28 cellular contexts compared by ENCODE assay signal in genomic region chr14:98598576-98598975, GRCh38.
"Had no signal": no experiment of that assay in that cellular context is flagged by ENCODE, and none has a peak within 500 bp of the region (broad histone marks: within the 10 kb centered on the region; RNA-seq: fewer than 3 reads in every experiment).

No MANE protein-coding gene starts in this region.

- H3K9me3 Mint-ChIP-seq: nephron had no signal

- H3K27ac ChIP-seq: neural progenitor cell, neutrophil, pancreas, psoas muscle, right lobe of liver, sigmoid colon, stomach, thoracic aorta, thyroid gland, tibial nerve, upper lobe of left lung, vagina had no signal

- H3K4me1 Mint-ChIP-seq: natural killer cell; nephron; stimulated activated effector memory CD8-positive, alpha-beta T cell treated with anti-CD3 and anti-CD28 coated beads, Interleukin-12 subunit alpha, Interleukin-12 subunit beta, amount 100 ng/mL, for 72 hours; stimulated activated naive B cell treated with anti-CD40 and anti-IgM and Interleukin-4, amounts not matched to agents 10 μg/mL and 1 μg/mL and 100 μg/mL, for 72 hours had no signal

- H3K4me3 ChIP-seq: neural progenitor cell, pancreas, psoas muscle, right lobe of liver, sigmoid colon, stomach, thoracic aorta, thyroid gland, tibial nerve, upper lobe of left lung, vagina had no signal

- H3K36me3 ChIP-seq: neural progenitor cell, neutrophil, pancreas, right lobe of liver, sigmoid colon, stomach, thoracic aorta, thyroid gland, tibial nerve, upper lobe of left lung, vagina had no signal

- H3K4me3 Mint-ChIP-seq: naive thymus-derived CD4-positive, alpha-beta T cell; natural killer cell; nephron; neural progenitor cell; stimulated activated effector memory CD8-positive, alpha-beta T cell treated with anti-CD3 and anti-CD28 coated beads, Interleukin-12 subunit alpha, Interleukin-12 subunit beta, amount 100 ng/mL, for 72 hours; stimulated activated naive B cell treated with anti-CD40 and anti-IgM and Interleukin-4, amounts not matched to agents 10 μg/mL and 1 μg/mL and 100 μg/mL, for 72 hours; stimulated activated naive CD8-positive, alpha-beta T cell treated with anti-CD3 and anti-CD28 coated beads, Interleukin-15, Interleukin-2, amounts not matched to agents 100 ng/mL and 50 ng/mL, for 24 hours had no signal

- H3K27ac Mint-ChIP-seq: naive thymus-derived CD4-positive, alpha-beta T cell; natural killer cell; nephron; neural progenitor cell; progenitor cell of endocrine pancreas; stimulated activated effector memory CD8-positive, alpha-beta T cell treated with anti-CD3 and anti-CD28 coated beads, Interleukin-12 subunit alpha, Interleukin-12 subunit beta, amount 100 ng/mL, for 72 hours; stimulated activated naive B cell treated with anti-CD40 and anti-IgM and Interleukin-4, amounts not matched to agents 10 μg/mL and 1 μg/mL and 100 μg/mL, for 72 hours; stimulated activated naive CD8-positive, alpha-beta T cell treated with anti-CD3 and anti-CD28 coated beads, Interleukin-15, Interleukin-2, amounts not matched to agents 100 ng/mL and 50 ng/mL, for 24 hours had no signal

- H3K36me3 Mint-ChIP-seq: neural progenitor cell; stimulated activated effector memory CD8-positive, alpha-beta T cell treated with anti-CD3 and anti-CD28 coated beads, Interleukin-12 subunit alpha, Interleukin-12 subunit beta, amount 100 ng/mL, for 72 hours; stimulated activated naive B cell treated with anti-CD40 and anti-IgM and Interleukin-4, amounts not matched to agents 10 μg/mL and 1 μg/mL and 100 μg/mL, for 72 hours had no signal

- ATAC-seq: naive thymus-derived CD4-positive, alpha-beta T cell; natural killer cell; pancreas; psoas muscle; right cardiac atrium; right lobe of liver; stimulated activated effector memory CD8-positive, alpha-beta T cell treated with anti-CD3 and anti-CD28 coated beads, Interleukin-12 subunit alpha, Interleukin-12 subunit beta, amount 100 ng/mL, for 72 hours; stimulated activated naive B cell treated with anti-CD40 and anti-IgM and Interleukin-4, amounts not matched to agents 10 μg/mL and 1 μg/mL and 100 μg/mL, for 72 hours had no signal

- H3K9me3 ChIP-seq: neutrophil, pancreas, psoas muscle, right lobe of liver, sigmoid colon, thyroid gland, vagina had no signal

- H3K4me1 ChIP-seq: pancreas, psoas muscle, right lobe of liver, sigmoid colon, stomach, thyroid gland, tibial nerve, upper lobe of left lung, vagina had no signal

- DNase-seq: naive thymus-derived CD4-positive, alpha-beta T cell; natural killer cell; nucleus accumbens; pancreas; psoas muscle; right cardiac atrium; right lobe of liver; sigmoid colon; small intestine; stimulated activated CD4-positive, alpha-beta T cell treated with anti-CD3 and anti-CD28 coated beads, Interleukin-15, amount 100 ng/mL, for 24 hours; stimulated activated CD4-positive, alpha-beta T cell treated with anti-CD3 and anti-CD28 coated beads, Interleukin-2, amount 100 ng/mL, for 24 hours; stimulated activated CD4-positive, alpha-beta T cell treated with anti-CD3 and anti-CD28 coated beads, Interleukin-2, amount 100 ng/mL, for 48 hours; stimulated activated CD4-positive, alpha-beta T cell treated with anti-CD3 and anti-CD28 coated beads, Interleukin-4, amount 100 ng/mL, for 24 hours; stimulated activated naive B cell treated with anti-CD40 and anti-IgM and Interleukin-4, amounts not matched to agents 10 μg/mL and 1 μg/mL and 100 μg/mL, for 72 hours; stimulated activated naive CD4-positive, alpha-beta T cell treated with Interleukin-2 at 50 U/mL for 16 hours; stomach; thyroid gland; trophoblast cell; upper lobe of left lung had no signal

- H3K27me3 Mint-ChIP-seq: stimulated activated naive B cell treated with anti-CD40 and anti-IgM and Interleukin-4, amounts not matched to agents 10 μg/mL and 1 μg/mL and 100 μg/mL, for 72 hours; stimulated activated naive CD8-positive, alpha-beta T cell treated with anti-CD3 and anti-CD28 coated beads, Interleukin-15, Interleukin-2, amounts not matched to agents 100 ng/mL and 50 ng/mL, for 24 hours had no signal

- H3K27me3 ChIP-seq: neural progenitor cell, neutrophil, pancreas, right lobe of liver, sigmoid colon, thyroid gland, tibial nerve, upper lobe of left lung, vagina had no signal
